ENCODE assay signal across 9 cellular contexts in genomic region chr17:40564883-40565744, GRCh38. TPM values are rescaled to one million over a fixed set of nuclear protein-coding genes. Genes with fewer than 3 reads are reported as not detected.
DNase-seq lines count a peak whose midpoint lies in the region; ATAC-seq, FAIRE-seq and TF ChIP-seq lines count a peak whose summit lies in the region.
"Had no signal": no experiment of that assay in that cellular context is flagged by ENCODE, and none has a peak within 500 bp of the region (broad histone marks: within the 10 kb centered on the region; RNA-seq: fewer than 3 reads in every experiment).

CCR7 (minus strand) TSS chr17:40565472; CDS start chr17:40565409, 63 bp downstream.

- TF ChIP-seq EP300 in K562 (IDR thresholded peaks at IDR 0.05; ENCODE audit: low read length): no peak

- H3K27ac ChIP-seq in K562 (ENCODE audit: extremely low read depth, low read depth, low read length): no peak within 1 kb of the TSS
- H3K27ac ChIP-seq in uterus: no peak within 1 kb of the TSS

- CTCF ChIA-PET in K562 (lab: Yijun Ruan, JAX; ENCODE audit: low intra/inter-chr PET ratio): no interaction called here

- no peak for TF ChIP-seq RAD21 in K562 (CRISPR knock-in tag; conservative IDR thresholded peaks at IDR 0.05 in 1 of 2, IDR thresholded peaks at IDR 0.05 in 1 of 2)

- H3K9ac ChIP-seq in K562 (ENCODE audit: insufficient read depth in 1 of 2, low read depth in 2 of 2, low read length in 2 of 2): peak within 1 kb of the TSS in 1 of 2 experiments; percentile 70; a peak in 1 of 4 replicates

- H3K4me3 ChIP-seq in K562 (no peak within 1 kb of the TSS), uterus (no peak within 1 kb of the TSS)

- TF ChIP-seq CTCF in K562 (IDR thresholded peaks at IDR 0.05 in 2 of 3, conservative IDR thresholded peaks at IDR 0.05 in 1 of 3; ENCODE audit: insufficient read depth in 2 of 3, low read depth in 1 of 3, low read length in 3 of 3) (no peak), uterus (IDR thresholded peaks at IDR 0.05) (no peak)

- no peaks in the 10 kb centered on the region for H3K9me1 ChIP-seq in K562 (ENCODE audit: control insufficient read depth, insufficient read depth, low read length)

- POLR2A ChIA-PET in K562 (lab: Yijun Ruan, JAX): interaction anchor here (0.6 to 1.0 kb wide), 2 partner anchors 11 to 23 kb away, joined by 3 read pairs; no protein-coding TSS in a partner anchor

- intact Hi-C loops in K562 (cut with micrococcal nuclease): no loop called here
- intact Hi-C loops in uterus (cut with DNase I; ENCODE audit: low total_unique reads): no loop called here

- no TSS peak for BruUV-seq in K562 (replicated peaks; lab: Mats Ljungman, UMichigan)

- no peaks in the 10 kb centered on the region for H3K79me2 ChIP-seq in K562 (ENCODE audit: control insufficient read depth, insufficient read depth, low read length)

- 22% methylated on average over 8 of the region's 12 CpGs for WGBS in K562 (ENCODE audit: insufficient coverage, low coverage, missing lambda C conversion rate)

- H3K4me2 ChIP-seq in K562 (ENCODE audit: insufficient read depth, low read length): peak within 1 kb of the TSS; percentile 53

- peak within 1 kb of the TSS; percentile 29; the same call in 1 of the 2 replicates for H2AFZ ChIP-seq in K562 (ENCODE audit: low read depth, low read length)

- no peak for FAIRE-seq in K562 (lab: Jason Lieb, UNC)

- peak; percentile 73 for TF ChIP-seq POLR2A in GM18951 (IDR thresholded peaks at IDR 0.05; ENCODE audit: extremely low read depth, insufficient read depth, insufficient read length)
- no peak for TF ChIP-seq POLR2A in K562 (conservative IDR thresholded peaks at IDR 0.05)
- TF ChIP-seq POLR2A in uterus (IDR thresholded peaks at IDR 0.05): no peak

- H3K9me3 ChIP-seq in K562 (replicated peaks; ENCODE audit: control insufficient read depth, insufficient read depth, low read depth, low read length) (peaks cover 6% of the 10 kb centered on the region), uterus (no peaks in the 10 kb centered on the region)

- no peaks in the 10 kb centered on the region for H4K20me1 ChIP-seq in K562 (replicated peaks; ENCODE audit: control insufficient read depth, insufficient read depth, low read length)

- DNase-seq in activated CD4-positive, alpha-beta T cell treated with anti-CD3 and anti-CD28 coated beads for 1 hour: peak; percentile 81
- DNase-seq in K562 (ENCODE audit: extremely low read depth in 1 of 4, low spot score in 3 of 4) (peak; percentile 51 to 73 (median 62)), uterus (no peak), cerebellum (ENCODE audit: low spot score) (no peak)
- DNase-seq in stimulated activated CD8-positive, alpha-beta memory T cell treated with anti-CD3 and anti-CD28 coated beads, Interleukin-15, amount 100 ng/mL, for 1 hour (ENCODE audit: low read depth): peak; percentile 71
- DNase-seq: NCI-H2171 treated with DMSO at 0.1 percent for 48 hours had no signal

- in situ Hi-C loops in GM18951 (cut with MboI; ENCODE audit: low sequenced_read_pairs, unreplicated experiment) (no loop called here), K562 (cut with MboI) (no loop called here)

- H3K4me1 ChIP-seq in K562 (replicated peaks in 1 of 2; ENCODE audit: control insufficient read depth in 2 of 2, insufficient read depth in 2 of 2, low read length in 2 of 2): peaks cover 18 to 21% of the 10 kb centered on the region in 2 experiments
- peaks cover 0 to under 1% of the 10 kb centered on the region in 2 donors for H3K4me1 ChIP-seq in uterus

- ATAC-seq in K562: peak; percentile 22; the same call in 1 of the 3 replicates
- no peak for ATAC-seq in HG03342 (IDR thresholded peaks at IDR 0.05; ENCODE audit: unreplicated experiment)
- no peak for ATAC-seq in HG03025 (IDR thresholded peaks at IDR 0.05; ENCODE audit: low FRiP score, unreplicated experiment)

- H3K27me3 ChIP-seq in K562 (ENCODE audit: control insufficient read depth in 2 of 2, insufficient read depth in 2 of 2, low read length in 2 of 2) (peaks cover 5 to 16% of the 10 kb centered on the region in 2 experiments; a peak in 2 of 5 replicates), uterus (no peaks in the 10 kb centered on the region)

- H3K36me3 ChIP-seq in K562 (ENCODE audit: control insufficient read depth, insufficient read depth, low read length) (no peaks in the 10 kb centered on the region), uterus (no peaks in the 10 kb centered on the region)

TF ChIP-seq in K562, 482 proteins besides CTCF, POLR2A, EP300 and RAD21 (continues in another document):
- TF ChIP-seq CREB3L1 (IDR thresholded peaks at IDR 0.05; ENCODE audit: borderline replicate concordance, low read depth): no peak
- TF ChIP-seq BCLAF1 (IDR thresholded peaks at IDR 0.05; ENCODE audit: borderline replicate concordance in 1 of 2, control insufficient read depth in 1 of 2, low read depth in 2 of 2, low read length in 1 of 2): no peak
- TF ChIP-seq CBX3 (IDR thresholded peaks at IDR 0.05; ENCODE audit: borderline replicate concordance in 1 of 2, low read length in 2 of 2): no peak
- TF ChIP-seq ZNF212 (CRISPR knock-in tag; IDR thresholded peaks at IDR 0.05): no peak
- no peak for TF ChIP-seq ZNF79 (CRISPR knock-in tag; IDR thresholded peaks at IDR 0.05; ENCODE audit: low read depth)
- peak; percentile 76 for TF ChIP-seq FOSL1 (tag; conservative IDR thresholded peaks at IDR 0.05)
- TF ChIP-seq ZNF76 (CRISPR knock-in tag; IDR thresholded peaks at IDR 0.05; ENCODE audit: borderline replicate concordance): no peak
- TF ChIP-seq TEAD2 (tag; IDR thresholded peaks at IDR 0.05): no peak
- TF ChIP-seq EHMT2 (IDR thresholded peaks at IDR 0.05): no peak
- no peak for TF ChIP-seq ZNF507 (tag; conservative IDR thresholded peaks at IDR 0.05)

RNA-seq across cellular contexts. Expression of gene CCR7, which starts in this region (rescaled TPM):
- 0.62 and 2.8 TPM in 2 replicates for total RNA-seq in K562 (2011; cell fraction: chromatin; rRNA removed; ENCODE audit: low replicate concordance)
- total RNA-seq in K562 (2011; cell fraction: nucleolus; rRNA removed): 1.6 and 2.2 TPM in 2 replicates
- 1.1 and 1.2 TPM in 2 replicates for total RNA-seq in K562 (2011; cell fraction: nucleoplasm; rRNA removed)
- total RNA-seq in K562 (2014; rRNA removed): 0.14 and 0.33 TPM in 2 replicates
- 0.13 and 0.22 TPM in 2 replicates for total RNA-seq in K562 (2014; rRNA removed; fragmentation: Illumina TruSeq; extraction: Trizol)
- total RNA-seq in K562 (2015; rRNA removed; fragmentation: Illumina TruSeq; extraction: Trizol): 0.30 and 0.51 TPM in 2 replicates
- 1.1 and 1.3 TPM in 2 replicates for total RNA-seq in K562 (2021)
- polyA plus RNA-seq in K562 (2011; rRNA removed): 0.46 and 1.4 TPM in 2 replicates
- polyA plus RNA-seq in K562 (2011; cell fraction: cytosol; rRNA removed): 0.83 and 6.2 TPM in 2 replicates
- 0.28 and 2.5 TPM in 2 replicates for polyA plus RNA-seq in K562 (2011; cell fraction: nucleus; rRNA removed)
- polyA plus RNA-seq in K562 (2012): 0.48 and 2.1 TPM in 2 replicates
- 0.48 and 0.73 TPM in 2 replicates for polyA plus RNA-seq in K562 (2014; fragmentation: Illumina TruSeq; extraction: Trizol)
- 1 to 10 TPM in 1 of 2 experiments, under 1 TPM in 1; 0.58 to 1.0 TPM for polyA plus RNA-seq in K562 (2014; fragmentation: Nextera tagmentation; extraction: Ambion mirVana)
- polyA plus RNA-seq in K562 (2014; rRNA removed): 0.32 and 0.56 TPM in 2 replicates
- polyA minus RNA-seq in K562 (2011; rRNA and poly(A)+ RNA removed): 1.1 and 4.7 TPM in 2 replicates
- 1.3 TPM in 1 of 2 replicates, not detected in the other for polyA minus RNA-seq in K562 (2011; cell fraction: cytosol; rRNA and poly(A)+ RNA removed)
- polyA minus RNA-seq in K562 (2011; cell fraction: nucleus; rRNA and poly(A)+ RNA removed): 0.67 and 1.5 TPM in 2 replicates
- under 1 TPM in 1 of 4 donors, not detected in 3; 0.14 TPM for total RNA-seq in uterus
- total RNA-seq in cerebellum: not detected

Comparison
In these comparisons a context has a peak if more than half of its experiments do, and no peak if none do; other contexts are left out.
1. DNase-seq: peak in activated CD4-positive, alpha-beta T cell treated with anti-CD3 and anti-CD28 coated beads for 1 hour (single experiment), K562 (4 of 4) and stimulated activated CD8-positive, alpha-beta memory T cell treated with anti-CD3 and anti-CD28 coated beads, Interleukin-15, amount 100 ng/mL, for 1 hour (single experiment); none in uterus (0 of 2) and cerebellum (single experiment).